Comparison of ENCODE assay signal across 1 cellular context in the genomic region with DNA sequence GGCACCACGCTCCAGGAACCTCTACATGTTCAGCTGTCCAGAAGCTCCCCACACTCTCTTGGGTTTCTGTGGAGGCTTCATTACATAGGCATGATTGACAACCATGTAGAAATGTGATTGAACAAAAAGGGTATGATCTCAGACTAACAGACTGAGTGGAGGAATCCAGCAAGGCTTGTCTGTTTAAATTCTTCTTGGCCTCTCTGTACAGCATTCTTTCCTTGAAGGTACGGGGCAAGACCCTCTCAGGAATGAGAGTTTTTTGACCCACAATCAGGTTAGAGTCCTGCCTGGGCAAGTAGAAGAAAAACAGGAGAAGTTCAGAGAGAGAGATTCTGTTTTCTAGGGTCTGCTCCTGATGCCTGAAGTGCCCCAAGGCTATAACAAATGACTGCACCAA.
TF ChIP-seq lines count a peak whose summit lies in the region.

No MANE protein-coding gene starts in this region.

TF ChIP-seq in GM23338, 12 proteins besides CTCF, POLR2A, EP300 and RAD21 (continued from another document):
- TF ChIP-seq, protein P1, sequence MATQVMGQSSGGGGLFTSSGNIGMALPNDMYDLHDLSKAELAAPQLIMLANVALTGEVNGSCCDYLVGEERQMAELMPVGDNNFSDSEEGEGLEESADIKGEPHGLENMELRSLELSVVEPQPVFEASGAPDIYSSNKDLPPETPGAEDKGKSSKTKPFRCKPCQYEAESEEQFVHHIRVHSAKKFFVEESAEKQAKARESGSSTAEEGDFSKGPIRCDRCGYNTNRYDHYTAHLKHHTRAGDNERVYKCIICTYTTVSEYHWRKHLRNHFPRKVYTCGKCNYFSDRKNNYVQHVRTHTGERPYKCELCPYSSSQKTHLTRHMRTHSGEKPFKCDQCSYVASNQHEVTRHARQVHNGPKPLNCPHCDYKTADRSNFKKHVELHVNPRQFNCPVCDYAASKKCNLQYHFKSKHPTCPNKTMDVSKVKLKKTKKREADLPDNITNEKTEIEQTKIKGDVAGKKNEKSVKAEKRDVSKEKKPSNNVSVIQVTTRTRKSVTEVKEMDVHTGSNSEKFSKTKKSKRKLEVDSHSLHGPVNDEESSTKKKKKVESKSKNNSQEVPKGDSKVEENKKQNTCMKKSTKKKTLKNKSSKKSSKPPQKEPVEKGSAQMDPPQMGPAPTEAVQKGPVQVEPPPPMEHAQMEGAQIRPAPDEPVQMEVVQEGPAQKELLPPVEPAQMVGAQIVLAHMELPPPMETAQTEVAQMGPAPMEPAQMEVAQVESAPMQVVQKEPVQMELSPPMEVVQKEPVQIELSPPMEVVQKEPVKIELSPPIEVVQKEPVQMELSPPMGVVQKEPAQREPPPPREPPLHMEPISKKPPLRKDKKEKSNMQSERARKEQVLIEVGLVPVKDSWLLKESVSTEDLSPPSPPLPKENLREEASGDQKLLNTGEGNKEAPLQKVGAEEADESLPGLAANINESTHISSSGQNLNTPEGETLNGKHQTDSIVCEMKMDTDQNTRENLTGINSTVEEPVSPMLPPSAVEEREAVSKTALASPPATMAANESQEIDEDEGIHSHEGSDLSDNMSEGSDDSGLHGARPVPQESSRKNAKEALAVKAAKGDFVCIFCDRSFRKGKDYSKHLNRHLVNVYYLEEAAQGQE (IDR thresholded peaks at IDR 0.05; ENCODE audit: unreplicated experiment): no peak
- TF ChIP-seq JUNB (IDR thresholded peaks at IDR 0.05; ENCODE audit: unreplicated experiment): no peak
- TF ChIP-seq POLR2AphosphoS5 (IDR thresholded peaks at IDR 0.05; ENCODE audit: low read depth): no peak
- TF ChIP-seq EZH2 (IDR thresholded peaks at IDR 0.05; ENCODE audit: low read depth, unreplicated experiment): no peak
- no peak for TF ChIP-seq ZNF114 (CRISPR knock-in tag; IDR thresholded peaks at IDR 0.05)
- TF ChIP-seq, protein P2, sequence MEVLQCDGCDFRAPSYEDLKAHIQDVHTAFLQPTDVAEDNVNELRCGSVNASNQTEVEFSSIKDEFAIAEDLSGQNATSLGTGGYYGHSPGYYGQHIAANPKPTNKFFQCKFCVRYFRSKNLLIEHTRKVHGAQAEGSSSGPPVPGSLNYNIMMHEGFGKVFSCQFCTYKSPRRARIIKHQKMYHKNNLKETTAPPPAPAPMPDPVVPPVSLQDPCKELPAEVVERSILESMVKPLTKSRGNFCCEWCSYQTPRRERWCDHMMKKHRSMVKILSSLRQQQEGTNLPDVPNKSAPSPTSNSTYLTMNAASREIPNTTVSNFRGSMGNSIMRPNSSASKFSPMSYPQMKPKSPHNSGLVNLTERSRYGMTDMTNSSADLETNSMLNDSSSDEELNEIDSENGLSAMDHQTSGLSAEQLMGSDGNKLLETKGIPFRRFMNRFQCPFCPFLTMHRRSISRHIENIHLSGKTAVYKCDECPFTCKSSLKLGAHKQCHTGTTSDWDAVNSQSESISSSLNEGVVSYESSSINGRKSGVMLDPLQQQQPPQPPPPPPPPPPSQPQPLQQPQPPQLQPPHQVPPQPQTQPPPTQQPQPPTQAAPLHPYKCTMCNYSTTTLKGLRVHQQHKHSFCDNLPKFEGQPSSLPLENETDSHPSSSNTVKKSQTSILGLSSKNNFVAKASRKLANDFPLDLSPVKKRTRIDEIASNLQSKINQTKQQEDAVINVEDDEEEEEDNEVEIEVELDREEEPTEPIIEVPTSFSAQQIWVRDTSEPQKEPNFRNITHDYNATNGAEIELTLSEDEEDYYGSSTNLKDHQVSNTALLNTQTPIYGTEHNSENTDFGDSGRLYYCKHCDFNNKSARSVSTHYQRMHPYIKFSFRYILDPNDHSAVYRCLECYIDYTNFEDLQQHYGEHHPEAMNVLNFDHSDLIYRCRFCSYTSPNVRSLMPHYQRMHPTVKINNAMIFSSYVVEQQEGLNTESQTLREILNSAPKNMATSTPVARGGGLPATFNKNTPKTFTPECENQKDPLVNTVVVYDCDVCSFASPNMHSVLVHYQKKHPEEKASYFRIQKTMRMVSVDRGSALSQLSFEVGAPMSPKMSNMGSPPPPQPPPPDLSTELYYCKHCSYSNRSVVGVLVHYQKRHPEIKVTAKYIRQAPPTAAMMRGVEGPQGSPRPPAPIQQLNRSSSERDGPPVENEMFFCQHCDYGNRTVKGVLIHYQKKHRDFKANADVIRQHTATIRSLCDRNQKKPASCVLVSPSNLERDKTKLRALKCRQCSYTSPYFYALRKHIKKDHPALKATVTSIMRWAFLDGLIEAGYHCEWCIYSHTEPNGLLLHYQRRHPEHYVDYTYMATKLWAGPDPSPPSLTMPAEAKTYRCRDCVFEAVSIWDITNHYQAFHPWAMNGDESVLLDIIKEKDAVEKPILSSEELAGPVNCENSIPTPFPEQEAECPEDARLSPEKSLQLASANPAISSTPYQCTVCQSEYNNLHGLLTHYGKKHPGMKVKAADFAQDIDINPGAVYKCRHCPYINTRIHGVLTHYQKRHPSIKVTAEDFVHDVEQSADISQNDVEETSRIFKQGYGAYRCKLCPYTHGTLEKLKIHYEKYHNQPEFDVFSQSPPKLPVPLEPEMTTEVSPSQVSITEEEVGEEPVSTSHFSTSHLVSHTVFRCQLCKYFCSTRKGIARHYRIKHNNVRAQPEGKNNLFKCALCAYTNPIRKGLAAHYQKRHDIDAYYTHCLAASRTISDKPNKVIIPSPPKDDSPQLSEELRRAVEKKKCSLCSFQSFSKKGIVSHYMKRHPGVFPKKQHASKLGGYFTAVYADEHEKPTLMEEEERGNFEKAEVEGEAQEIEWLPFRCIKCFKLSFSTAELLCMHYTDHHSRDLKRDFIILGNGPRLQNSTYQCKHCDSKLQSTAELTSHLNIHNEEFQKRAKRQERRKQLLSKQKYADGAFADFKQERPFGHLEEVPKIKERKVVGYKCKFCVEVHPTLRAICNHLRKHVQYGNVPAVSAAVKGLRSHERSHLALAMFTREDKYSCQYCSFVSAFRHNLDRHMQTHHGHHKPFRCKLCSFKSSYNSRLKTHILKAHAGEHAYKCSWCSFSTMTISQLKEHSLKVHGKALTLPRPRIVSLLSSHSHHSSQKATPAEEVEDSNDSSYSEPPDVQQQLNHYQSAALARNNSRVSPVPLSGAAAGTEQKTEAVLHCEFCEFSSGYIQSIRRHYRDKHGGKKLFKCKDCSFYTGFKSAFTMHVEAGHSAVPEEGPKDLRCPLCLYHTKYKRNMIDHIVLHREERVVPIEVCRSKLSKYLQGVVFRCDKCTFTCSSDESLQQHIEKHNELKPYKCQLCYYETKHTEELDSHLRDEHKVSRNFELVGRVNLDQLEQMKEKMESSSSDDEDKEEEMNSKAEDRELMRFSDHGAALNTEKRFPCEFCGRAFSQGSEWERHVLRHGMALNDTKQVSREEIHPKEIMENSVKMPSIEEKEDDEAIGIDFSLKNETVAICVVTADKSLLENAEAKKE (CRISPR knock-in tag; IDR thresholded peaks at IDR 0.05): no peak
TF ChIP-seq in GM23338: peak in this region for 0.
